8 cellular contexts compared by ENCODE assay signal in the genomic region with DNA sequence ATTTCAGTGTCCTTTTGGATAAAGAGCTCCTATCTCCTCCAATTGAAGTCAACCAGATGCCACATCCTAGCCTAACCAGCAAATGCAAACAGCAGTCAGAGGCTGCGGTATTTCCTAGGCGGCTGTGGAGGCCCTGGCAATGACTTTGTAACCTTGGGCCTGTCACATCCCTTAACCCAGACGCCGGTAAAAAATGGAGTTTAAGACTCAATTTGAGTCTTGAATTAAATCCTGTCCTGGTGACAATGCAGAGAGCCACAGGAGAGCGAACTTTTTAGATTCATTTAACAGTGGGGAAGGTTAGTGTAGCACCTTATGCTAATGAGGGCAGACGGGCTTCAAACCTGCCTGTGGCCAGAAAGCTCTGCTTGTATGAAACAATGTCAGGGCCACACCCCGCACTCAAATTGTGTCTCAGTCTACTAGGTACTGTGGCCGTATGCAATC. TPM values are rescaled to one million over a fixed set of nuclear protein-coding genes. Genes with fewer than 3 reads are reported as not detected.
DNase-seq lines count a peak whose midpoint lies in the region; ATAC-seq and TF ChIP-seq lines count a peak whose summit lies in the region.

No MANE protein-coding gene starts in this region.

- H4K8ac ChIP-seq in mesendoderm (ENCODE audit: low read depth, low read length): no peak overlapping the region

- no peaks in the 10 kb centered on the region for H3K36me3 ChIP-seq in CD4-positive, alpha-beta memory T cell (ENCODE audit: insufficient read depth, low read length)
- H3K36me3 ChIP-seq in mesendoderm (ENCODE audit: control insufficient read depth, insufficient read depth, low read length): no peaks in the 10 kb centered on the region
- no peaks in the 10 kb centered on the region for H3K36me3 ChIP-seq in gastroesophageal sphincter

- H3K18ac ChIP-seq in mesendoderm (ENCODE audit: low read length): no peak overlapping the region

- H2BK15ac ChIP-seq in mesendoderm (replicated peaks; ENCODE audit: low read depth): no peak overlapping the region

- TF ChIP-seq EP300 in gastroesophageal sphincter (IDR thresholded peaks at IDR 0.05): no peak

- H2AK5ac ChIP-seq in mesendoderm (ENCODE audit: low read length): no peak overlapping the region

- no peak overlapping the region for H2BK5ac ChIP-seq in mesendoderm (ENCODE audit: low read length)

- no peak for TF ChIP-seq POLR2A in gastroesophageal sphincter (IDR thresholded peaks at IDR 0.05)

- no peaks in the 10 kb centered on the region for H3K27me3 Mint-ChIP-seq in CD4-positive, alpha-beta memory T cell
- H3K27me3 Mint-ChIP-seq in activated naive CD8-positive, alpha-beta T cell treated with anti-CD3 and anti-CD28 coated beads for 36 hours: no peaks in the 10 kb centered on the region

- peak overlapping the region; percentile 67 for H3K9ac ChIP-seq in mesendoderm (ENCODE audit: low read length)

- peaks cover 6 to 9% of the 10 kb centered on the region in 2 donors for H3K36me3 Mint-ChIP-seq in CD4-positive, alpha-beta memory T cell
- H3K36me3 Mint-ChIP-seq in activated naive CD8-positive, alpha-beta T cell treated with anti-CD3 and anti-CD28 coated beads for 36 hours: peaks cover 4% of the 10 kb centered on the region

- H3K9me3 ChIP-seq in CD4-positive, alpha-beta memory T cell (ENCODE audit: control insufficient read depth in 1 of 2, low read length in 2 of 2): no peaks in the 10 kb centered on the region
- H3K9me3 ChIP-seq in gastroesophageal sphincter: no peaks in the 10 kb centered on the region

- peaks cover 22 to 82% (median 44%) of the 10 kb centered on the region in 4 donors for H3K4me1 Mint-ChIP-seq in CD4-positive, alpha-beta memory T cell
- H3K4me1 Mint-ChIP-seq in activated naive CD8-positive, alpha-beta T cell treated with anti-CD3 and anti-CD28 coated beads for 36 hours: peaks cover 37% of the 10 kb centered on the region

- peak overlapping the region; percentile 43 to 49 for H3K4me3 ChIP-seq in CD4-positive, alpha-beta memory T cell (ENCODE audit: low read length in 2 of 2)
- peak overlapping the region; percentile 71 for H3K4me3 ChIP-seq in Jurkat, Clone E6-1 (ENCODE audit: low read length)
- H3K4me3 ChIP-seq in mesendoderm (ENCODE audit: low read length) (no peak overlapping the region), gastroesophageal sphincter (no peak overlapping the region)

- peak overlapping the region; percentile 61 for H3K4me2 ChIP-seq in mesendoderm (ENCODE audit: low read length)

- peaks cover 2% of the 10 kb centered on the region for H3K79me2 ChIP-seq in mesendoderm (ENCODE audit: control insufficient read depth, insufficient read depth, low read length)

- no peak overlapping the region for H3K56ac ChIP-seq in mesendoderm (ENCODE audit: low read length)

- H3K27ac Mint-ChIP-seq in CD4-positive, alpha-beta memory T cell: peak overlapping the region; percentile 77 to 94 (median 89)
- H3K27ac Mint-ChIP-seq in activated naive CD8-positive, alpha-beta T cell treated with anti-CD3 and anti-CD28 coated beads for 36 hours: peak overlapping the region; percentile 50

- ATAC-seq in gastroesophageal sphincter (no peak), GM21786 (IDR thresholded peaks at IDR 0.05; ENCODE audit: unreplicated experiment) (no peak)

- peaks cover 6% of the 10 kb centered on the region for H3K79me1 ChIP-seq in mesendoderm (ENCODE audit: low read length)

- no peaks in the 10 kb centered on the region for H3K9me3 Mint-ChIP-seq in CD4-positive, alpha-beta memory T cell
- no peaks in the 10 kb centered on the region for H3K9me3 Mint-ChIP-seq in activated naive CD8-positive, alpha-beta T cell treated with anti-CD3 and anti-CD28 coated beads for 36 hours

- no peak overlapping the region for H3K23ac ChIP-seq in mesendoderm (ENCODE audit: low read length)

- H3K4ac ChIP-seq in mesendoderm (ENCODE audit: low read depth, low read length): no peak overlapping the region

- POLR2A ChIA-PET in CD4-positive, alpha-beta memory T cell (lab: Charles Lee; ENCODE audit: partially characterized antibody): interaction anchor here (0.8 to 5.3 kb wide), 5 partner anchors 11 to 970 kb away, joined by 3 to 35 read pairs (median 9); partner anchors contain the start of gene APPL2

- no peaks in the 10 kb centered on the region for H3K27me3 ChIP-seq in CD4-positive, alpha-beta memory T cell (ENCODE audit: insufficient read depth, low read length)
- H3K27me3 ChIP-seq in mesendoderm (ENCODE audit: insufficient read depth, low read length, poor library complexity) (no peaks in the 10 kb centered on the region), gastroesophageal sphincter (peaks cover 24% of the 10 kb centered on the region)

- H4K5ac ChIP-seq in mesendoderm (ENCODE audit: low read length): no peak overlapping the region

- DNase-seq in CD4-positive, alpha-beta memory T cell: peak in 3 of 5 donors; percentile 50 to 70 (median 52)
- DNase-seq in Jurkat, Clone E6-1 (ENCODE audit: low read depth, low spot score): peak; percentile 63
- peak; percentile 16 for DNase-seq in activated naive CD8-positive, alpha-beta T cell treated with anti-CD3 and anti-CD28 coated beads for 36 hours
- DNase-seq in mesendoderm: peak; percentile 54
- no peak for DNase-seq in GOT3 (lab: John Stamatoyannopoulos, UW)
- DNase-seq in cardiac septum (ENCODE audit: low spot score): no peak

- H3K4me1 ChIP-seq in CD4-positive, alpha-beta memory T cell (ENCODE audit: insufficient read depth, low read length): peaks cover 54% of the 10 kb centered on the region
- peaks cover 8% of the 10 kb centered on the region for H3K4me1 ChIP-seq in mesendoderm (ENCODE audit: control insufficient read depth, low read depth, low read length)
- peaks cover 0 to 22% (median 9%) of the 10 kb centered on the region in 3 donors for H3K4me1 ChIP-seq in gastroesophageal sphincter

- peak overlapping the region; percentile 72 for H3K27ac ChIP-seq in CD4-positive, alpha-beta memory T cell (ENCODE audit: low read depth, low read length)
- H3K27ac ChIP-seq in mesendoderm (ENCODE audit: low read depth, low read length) (peak overlapping the region; percentile 50), gastroesophageal sphincter (no peak overlapping the region)

- WGBS in mesendoderm (ENCODE audit: extremely low coverage, insufficient coverage, low lambda C conversion rate): no CpG with 5 or more reads among the region's 8 CpGs
- 62 to 79% methylated on average over 5 to 8 of the region's 8 CpGs for WGBS in gastroesophageal sphincter (ENCODE audit: low coverage in 1 of 2), 2 donors

- no peak for TF ChIP-seq CTCF in gastroesophageal sphincter (IDR thresholded peaks at IDR 0.05)

- H3K4me3 Mint-ChIP-seq in CD4-positive, alpha-beta memory T cell: peak overlapping the region; percentile 84 to 97 (median 89)
- peak overlapping the region; percentile 78 for H3K4me3 Mint-ChIP-seq in activated naive CD8-positive, alpha-beta T cell treated with anti-CD3 and anti-CD28 coated beads for 36 hours

- intact Hi-C loops in CD4-positive, alpha-beta memory T cell (cut with micrococcal nuclease): loop anchor here (2.0 kb wide), 1 partner anchor 95 kb away; the partner anchor contains the start of gene APPL2
- intact Hi-C loops in cardiac septum (cut with DNase I): no loop called here

- H2BK120ac ChIP-seq in mesendoderm (ENCODE audit: low read depth, low read length): no peak overlapping the region

- CTCF ChIA-PET in CD4-positive, alpha-beta memory T cell (lab: Charles Lee; ENCODE audit: partially characterized antibody): interaction anchor here (0.6 to 1.7 kb wide), 10 partner anchors 11 to 904 kb away, joined by 3 to 6 read pairs (median 4); no protein-coding TSS in a partner anchor

RNA-seq across cellular contexts. Expression of gene C12orf75, which starts 1.3 kb away (rescaled TPM):
- total RNA-seq in CD4-positive, alpha-beta memory T cell: 10 to 100 TPM; 12.1 to 14.6 TPM
- 100 to 1,000 TPM in 1 of 2 donors, 10 to 100 TPM in 1; 83.4 to 117 TPM for polyA plus RNA-seq in CD4-positive, alpha-beta memory T cell
- 149 TPM for polyA plus RNA-seq in Jurkat, Clone E6-1 (2012; ENCODE audit: insufficient read depth, insufficient read length)
- 10 to 100 TPM; 56.0 to 57.5 TPM for total RNA-seq in activated naive CD8-positive, alpha-beta T cell treated with anti-CD3 and anti-CD28 coated beads for 36 hours
- polyA plus RNA-seq in mesendoderm (2013, experiment 1 of 2): 18.9 TPM
- polyA plus RNA-seq in mesendoderm (2013, experiment 2 of 2): 19.9 TPM
- total RNA-seq in cardiac septum (2.6 TPM), gastroesophageal sphincter (1 to 10 TPM in 3 of 4 donors, not detected in 1; 1.9 to 4.3 (median 2.2) TPM)

Comparison
In these comparisons a context has a peak if more than half of its experiments do, and no peak if none do; other contexts are left out.
1. DNase-seq: peak in CD4-positive, alpha-beta memory T cell (3 of 5), Jurkat, Clone E6-1 (single experiment), activated naive CD8-positive, alpha-beta T cell treated with anti-CD3 and anti-CD28 coated beads for 36 hours (single experiment) and mesendoderm (single experiment); none in GOT3 (single experiment) and cardiac septum (single experiment).
2. H3K27ac ChIP-seq: peak in CD4-positive, alpha-beta memory T cell (single experiment) and mesendoderm (single experiment); none in gastroesophageal sphincter (0 of 4).
3. H3K4me3 ChIP-seq: peak in CD4-positive, alpha-beta memory T cell (2 of 2) and Jurkat, Clone E6-1 (single experiment); none in mesendoderm (single experiment) and gastroesophageal sphincter (0 of 2).